ENCODE assay signal across 28 cellular contexts in the genomic region with DNA sequence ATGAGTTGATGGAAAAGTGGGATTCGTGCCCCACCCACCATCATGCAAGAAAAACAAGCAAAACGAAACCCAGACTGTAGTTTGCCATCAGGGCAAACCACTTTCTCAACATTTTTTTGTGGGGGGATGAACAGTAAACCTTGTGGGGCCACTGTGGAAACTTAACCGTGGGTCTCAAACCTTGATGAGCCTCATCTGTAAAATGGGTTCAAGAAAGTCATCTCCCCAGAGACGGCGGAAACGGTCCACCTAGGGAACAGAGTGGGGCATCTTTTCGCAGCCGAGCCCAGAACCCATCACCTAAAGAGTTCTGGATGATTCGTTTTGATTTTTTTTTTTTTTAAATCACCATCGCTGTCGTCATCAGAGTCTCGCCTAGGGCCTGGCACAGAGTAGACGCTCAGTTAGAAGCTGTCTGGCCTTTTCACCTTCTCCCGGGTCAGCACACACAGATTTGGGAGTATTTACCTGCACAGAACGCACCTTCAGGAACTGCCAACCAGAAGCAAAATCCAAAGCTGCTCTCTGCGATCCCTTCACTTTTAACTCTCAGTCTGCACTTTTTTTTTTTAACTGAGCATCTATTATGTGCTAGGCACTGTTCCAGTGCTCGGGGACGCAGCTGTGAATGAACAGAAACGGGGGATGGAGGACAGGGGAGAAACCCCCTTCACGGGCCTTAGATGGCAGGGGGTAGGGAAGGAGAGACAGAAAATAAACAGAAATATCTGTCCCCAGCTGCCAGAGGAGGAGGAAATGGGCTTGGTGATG.
"Had no signal": no experiment of that assay in that cellular context is flagged by ENCODE, and none has a peak within 500 bp of the region (broad histone marks: within the 10 kb centered on the region; RNA-seq: fewer than 3 reads in every experiment).

No MANE protein-coding gene starts in this region.

- DNase-seq: activated B cell treated with CpG ODN at 0.5 μM for 24 hours; activated CD4-positive, alpha-beta T cell treated with anti-CD3 and anti-CD28 coated beads for 48 hours; activated CD4-positive, alpha-beta T cell treated with anti-CD3 and anti-CD28 coated beads, Interleukin-2, amount 50 U/mL, for 1 hour; activated CD4-positive, alpha-beta T cell treated with anti-CD3 and anti-CD28 coated beads, Interleukin-2, amount 50 U/mL, for 48 hours; activated CD8-positive, alpha-beta memory T cell treated with anti-CD3 and anti-CD28 coated beads for 24 hours; activated CD8-positive, alpha-beta T cell treated with anti-CD3 and anti-CD28 coated beads for 36 hours; activated effector memory CD4-positive, alpha-beta T cell treated with Interleukin-2 at 50 U/mL for 16 hours; activated gamma-delta T cell treated with Interleukin-2 at 50 U/mL for 16 hours; activated naive CD4-positive, alpha-beta T cell treated with anti-CD3 and anti-CD28 coated beads, Interleukin-2, amount 50 U/mL, for 16 hours; activated naive CD4-positive, alpha-beta T cell treated with Interleukin-2 at 50 U/mL for 16 hours; activated T-cell treated with anti-CD3 and anti-CD28 coated beads, Interleukin-2, amount 50 U/mL, for 4 hours; amniotic stem cell; anterior cingulate cortex; body of pancreas; caudate nucleus; cortex of kidney; dermis blood vessel endothelial cell; effector CD4-positive, alpha-beta T cell; effector memory CD8-positive, alpha-beta T cell; esophagus squamous epithelium; foreskin melanocyte; heart right ventricle; T1000; WERI-Rb-1 had no signal

- H3K9me3 ChIP-seq: body of pancreas, esophagus squamous epithelium, gastroesophageal sphincter, heart right ventricle had no signal

- H3K4me3 ChIP-seq: body of pancreas, esophagus squamous epithelium, gastroesophageal sphincter, heart right ventricle had no signal

- H3K36me3 ChIP-seq: esophagus squamous epithelium, gastroesophageal sphincter, heart right ventricle, WERI-Rb-1 had no signal

- ATAC-seq: activated CD4-positive, CD25-positive, alpha-beta regulatory T cell treated with anti-CD3 and anti-CD28 coated beads, Interleukin-2, amount 50 U/mL, for 24 hours; activated CD8-positive, alpha-beta T cell treated with anti-CD3 and anti-CD28 coated beads for 36 hours; activated T-cell treated with anti-CD3 and anti-CD28 coated beads, Interleukin-2, amount 50 U/mL, for 4 hours; activated T-helper 17 cell treated with anti-CD3 and anti-CD28 coated beads, Interleukin-2, amount 50 U/mL, for 72 hours; body of pancreas; effector memory CD8-positive, alpha-beta T cell; gastroesophageal sphincter; heart right ventricle had no signal

- FAIRE-seq: colon had no signal

- H3K27me3 ChIP-seq: body of pancreas had no signal

- H3K4me1 ChIP-seq: body of pancreas, gastroesophageal sphincter, heart right ventricle had no signal

- H3K27ac ChIP-seq: body of pancreas, esophagus squamous epithelium, gastroesophageal sphincter, heart right ventricle, WERI-Rb-1 had no signal
